Comparison of ENCODE assay signal across 31 cellular contexts in genomic region chr2:67604360-67604759, GRCh38.
A peak's percentile ranks its signal among the peaks of the same experiment; 100 is the strongest.
DNase-seq lines count a peak whose midpoint lies in the region; ATAC-seq, FAIRE-seq and TF ChIP-seq lines count a peak whose summit lies in the region.
"Had no signal": no experiment of that assay in that cellular context is flagged by ENCODE, and none has a peak within 500 bp of the region (broad histone marks: within the 10 kb centered on the region; RNA-seq: fewer than 3 reads in every experiment).

No MANE protein-coding gene starts in this region.

- FAIRE-seq in urothelium cell line (lab: Jason Lieb, UNC), result peak; percentile 5

- peaks cover 14% of the 10 kb centered on the region; the same call in 1 of the 2 replicates for H3K9me2 ChIP-seq in GM23338 (ENCODE audit: insufficient read depth)

- no peaks in the 10 kb centered on the region for H3K9me3 ChIP-seq in SJSA1 (replicated peaks)
- H3K9me3 ChIP-seq in effector memory CD4-positive, alpha-beta T cell (ENCODE audit: control insufficient read depth, low read length), result no peaks in the 10 kb centered on the region
- H3K9me3 ChIP-seq: gastroesophageal sphincter, suprapubic skin, upper lobe of left lung had no signal

- no peak overlapping the region for H3K4me3 ChIP-seq in GM23338
- no peak overlapping the region for H3K4me3 ChIP-seq in SJSA1
- H3K4me3 ChIP-seq in effector memory CD4-positive, alpha-beta T cell (ENCODE audit: insufficient read depth, low read depth, low read length, poor library complexity, severe bottlenecking), result no peak overlapping the region
- H3K4me3 ChIP-seq: cardiac muscle cell, coronary artery, gastroesophageal sphincter, hepatocyte, smooth muscle cell, suprapubic skin, upper lobe of left lung had no signal

- H3K27ac ChIP-seq in GM23338 (ENCODE audit: low read depth) (no peak overlapping the region), SJSA1 (no peak overlapping the region), foreskin keratinocyte (no peak overlapping the region)
- no peak overlapping the region for H3K27ac ChIP-seq in effector memory CD4-positive, alpha-beta T cell (ENCODE audit: insufficient read depth, low read length, poor library complexity, severe bottlenecking)
- H3K27ac ChIP-seq: cardiac muscle cell, coronary artery, gastroesophageal sphincter, hepatocyte, suprapubic skin, upper lobe of left lung had no signal

- H3K4me2 ChIP-seq in GM23338, result no peak overlapping the region
- H3K4me2 ChIP-seq: hepatocyte, smooth muscle cell had no signal

- no peak for TF ChIP-seq CTCF in GM23338 (conservative IDR thresholded peaks at IDR 0.05; ENCODE audit: low read depth in 2 of 2)
- no peak for TF ChIP-seq CTCF in foreskin keratinocyte (conservative IDR thresholded peaks at IDR 0.05)

- no peaks in the 10 kb centered on the region for H3K36me3 Mint-ChIP-seq in GM23338 (ENCODE audit: low read depth)
- H3K36me3 Mint-ChIP-seq: activated naive CD8-positive, alpha-beta T cell; CD14-positive monocyte; memory B cell had no signal

- no peaks in the 10 kb centered on the region for H3K79me2 ChIP-seq in GM23338 (replicated peaks; ENCODE audit: insufficient read depth)
- H3K79me2 ChIP-seq: hepatocyte had no signal

- H3K4me3 Mint-ChIP-seq in GM23338, result no peak overlapping the region
- H3K4me3 Mint-ChIP-seq: activated naive CD8-positive, alpha-beta T cell; activated T-cell treated with anti-CD3 and anti-CD28 coated beads, Interleukin-2, amount 50 U/mL, for 24 hours; CD14-positive monocyte; effector memory CD8-positive, alpha-beta T cell; memory B cell had no signal

- no peaks in the 10 kb centered on the region for H3F3A ChIP-seq in GM23338 (replicated peaks; ENCODE audit: low read depth)

- H3K27me3 Mint-ChIP-seq in GM23338 (ENCODE audit: insufficient read depth, low read depth, poor library complexity), result no peaks in the 10 kb centered on the region
- H3K27me3 Mint-ChIP-seq: activated naive CD8-positive, alpha-beta T cell; activated T-cell treated with anti-CD3 and anti-CD28 coated beads, Interleukin-2, amount 50 U/mL, for 24 hours; effector memory CD8-positive, alpha-beta T cell had no signal

- H3K27ac Mint-ChIP-seq in GM23338, result no peak overlapping the region
- H3K27ac Mint-ChIP-seq: activated naive CD8-positive, alpha-beta T cell; activated T-cell treated with anti-CD3 and anti-CD28 coated beads, Interleukin-2, amount 50 U/mL, for 24 hours; CD14-positive monocyte; effector memory CD8-positive, alpha-beta T cell; memory B cell had no signal

- H3K4me1 ChIP-seq in GM23338 (ENCODE audit: insufficient read depth) (no peaks in the 10 kb centered on the region), SJSA1 (replicated peaks) (peaks cover 29% of the 10 kb centered on the region), foreskin keratinocyte (peaks cover 9% of the 10 kb centered on the region)
- no peaks in the 10 kb centered on the region for H3K4me1 ChIP-seq in effector memory CD4-positive, alpha-beta T cell (ENCODE audit: control insufficient read depth, insufficient read depth, low read length, poor library complexity, severe bottlenecking)
- H3K4me1 ChIP-seq: gastroesophageal sphincter, suprapubic skin, upper lobe of left lung had no signal

- H4K20me1 ChIP-seq in GM23338 (replicated peaks; ENCODE audit: insufficient read depth), result no peaks in the 10 kb centered on the region

- H3K27me3 ChIP-seq in GM23338 (ENCODE audit: insufficient read depth) (no peaks in the 10 kb centered on the region), SJSA1 (replicated peaks) (no peaks in the 10 kb centered on the region), foreskin keratinocyte (no peaks in the 10 kb centered on the region)
- H3K27me3 ChIP-seq in effector memory CD4-positive, alpha-beta T cell (replicated peaks; ENCODE audit: control insufficient read depth, insufficient read depth, low read length, poor library complexity, severe bottlenecking), result no peaks in the 10 kb centered on the region
- H3K27me3 ChIP-seq: cardiac muscle cell, gastroesophageal sphincter, hepatocyte, suprapubic skin, upper lobe of left lung had no signal

- DNase-seq in GM23338 (ENCODE audit: low spot score) (peak; percentile 11), SJSA1 (ENCODE audit: low read depth in 1 of 2, low spot score in 2 of 2) (peak; percentile 32 to 54), foreskin keratinocyte (peak; percentile 16 to 62), urothelium cell line (ENCODE audit: low spot score) (no peak), DMS 273 treated with DMSO at 0.1 percent for 48 hours (lab: John Stamatoyannopoulos, UW) (no peak), GDM1 (lab: John Stamatoyannopoulos, UW) (no peak)
- DNase-seq in effector memory CD4-positive, alpha-beta T cell, result no peak
- DNase-seq: activated effector memory CD4-positive, alpha-beta T cell treated with anti-CD3 and anti-CD28 coated beads, Interleukin-2, amount 50 U/mL, for 16 hours; activated T-cell treated with anti-CD3 and anti-CD28 coated beads, Interleukin-2, amount 50 U/mL, for 24 hours; aorta; DMS79 treated with DMSO at 0.1 percent for 48 hours; effector memory CD8-positive, alpha-beta T cell; HCEC 1CT; NCI-H1048; NCI-H1694; NCI-H2171; NCI-H510A; stimulated activated CD4-positive, alpha-beta T cell treated with anti-CD3 and anti-CD28 coated beads, Interleukin-1b, Interleukin-23, amount 100 ng/mL, for 48 hours; stimulated activated naive CD4-positive, alpha-beta T cell treated with Interleukin-2 at 50 U/mL for 16 hours; upper lobe of left lung had no signal

- H3K36me3 ChIP-seq in GM23338 (ENCODE audit: insufficient read depth), result no peaks in the 10 kb centered on the region
- H3K36me3 ChIP-seq in SJSA1, result no peaks in the 10 kb centered on the region
- H3K36me3 ChIP-seq in effector memory CD4-positive, alpha-beta T cell (ENCODE audit: control insufficient read depth, insufficient read depth, low read length), result no peaks in the 10 kb centered on the region
- H3K36me3 ChIP-seq: cardiac muscle cell, gastroesophageal sphincter, suprapubic skin, upper lobe of left lung had no signal

- ATAC-seq in GM23338 (no peak; the same call in 2 of the 3 replicates), foreskin keratinocyte (no peak)
- ATAC-seq: effector memory CD8-positive, alpha-beta T cell; esophagus mucosa; gastroesophageal sphincter; left lobe of liver had no signal

- H3K4me1 Mint-ChIP-seq in GM23338, result peaks cover 3% of the 10 kb centered on the region; the same call in 1 of the 3 replicates
- H3K4me1 Mint-ChIP-seq: CD14-positive monocyte, memory B cell had no signal

- no peaks in the 10 kb centered on the region for H3K9me3 Mint-ChIP-seq in GM23338
- H3K9me3 Mint-ChIP-seq: activated T-cell treated with anti-CD3 and anti-CD28 coated beads, Interleukin-2, amount 50 U/mL, for 24 hours; effector memory CD8-positive, alpha-beta T cell; memory B cell had no signal

- H2AFZ ChIP-seq in GM23338, result no peak overlapping the region
- H2AFZ ChIP-seq: hepatocyte had no signal

TF ChIP-seq in GM23338, 12 proteins besides CTCF, POLR2A, EP300 and RAD21 (continues in another document):
- TF ChIP-seq ZNF331 (CRISPR knock-in tag; IDR thresholded peaks at IDR 0.05; ENCODE audit: low read depth), result no peak
- TF ChIP-seq, protein P1, sequence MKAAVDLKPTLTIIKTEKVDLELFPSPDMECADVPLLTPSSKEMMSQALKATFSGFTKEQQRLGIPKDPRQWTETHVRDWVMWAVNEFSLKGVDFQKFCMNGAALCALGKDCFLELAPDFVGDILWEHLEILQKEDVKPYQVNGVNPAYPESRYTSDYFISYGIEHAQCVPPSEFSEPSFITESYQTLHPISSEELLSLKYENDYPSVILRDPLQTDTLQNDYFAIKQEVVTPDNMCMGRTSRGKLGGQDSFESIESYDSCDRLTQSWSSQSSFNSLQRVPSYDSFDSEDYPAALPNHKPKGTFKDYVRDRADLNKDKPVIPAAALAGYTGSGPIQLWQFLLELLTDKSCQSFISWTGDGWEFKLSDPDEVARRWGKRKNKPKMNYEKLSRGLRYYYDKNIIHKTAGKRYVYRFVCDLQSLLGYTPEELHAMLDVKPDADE (IDR thresholded peaks at IDR 0.05), result no peak
- no peak for TF ChIP-seq STAT1 (IDR thresholded peaks at IDR 0.05; ENCODE audit: unreplicated experiment)
- no peak for TF ChIP-seq EZH2 (IDR thresholded peaks at IDR 0.05; ENCODE audit: low read depth, unreplicated experiment)

Comparison
In these comparisons a context has a peak if more than half of its experiments do, and no peak if none do; other contexts are left out.
1. DNase-seq: peak in GM23338 (single experiment), SJSA1 (2 of 2) and foreskin keratinocyte (2 of 2); none in urothelium cell line (single experiment), DMS 273 treated with DMSO at 0.1 percent for 48 hours (single experiment), GDM1 (single experiment) and effector memory CD4-positive, alpha-beta T cell (0 of 3).